36 cellular contexts compared by ENCODE assay signal in the genomic region with DNA sequence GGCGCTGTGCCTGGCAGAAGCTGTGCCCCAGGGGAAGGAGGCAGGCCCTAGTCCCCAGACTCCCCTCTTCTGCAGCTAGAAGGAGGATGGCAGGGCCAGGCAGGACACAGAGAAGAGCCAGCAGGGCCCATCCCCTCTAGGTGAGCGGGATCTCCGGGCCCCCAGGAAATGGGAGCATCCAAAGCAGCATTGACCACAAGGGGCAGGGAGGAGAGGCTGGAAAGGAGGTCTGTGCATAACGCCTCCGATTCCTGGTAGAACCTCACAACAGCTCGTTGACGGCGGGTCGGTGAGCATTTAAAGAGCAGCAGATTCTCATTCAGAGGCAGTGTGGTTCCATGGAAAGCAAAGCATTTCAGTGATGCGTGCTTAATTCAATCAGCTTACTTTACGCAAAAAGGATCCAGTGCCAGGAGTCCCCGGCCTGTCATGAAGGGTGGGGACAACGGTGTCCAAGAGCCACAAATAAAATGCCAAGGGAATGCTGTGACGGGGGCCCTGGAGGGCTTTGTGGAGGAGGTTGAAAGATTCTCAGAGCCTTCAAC. TPM values are rescaled to one million over a fixed set of nuclear protein-coding genes. Genes with fewer than 3 reads are reported as not detected.
"Had no signal": no experiment of that assay in that cellular context is flagged by ENCODE, and none has a peak within 500 bp of the region (broad histone marks: within the 10 kb centered on the region; RNA-seq: fewer than 3 reads in every experiment).

No MANE protein-coding gene starts in this region.

- DNase-seq: activated CD4-positive, alpha-beta T cell treated with anti-CD3 and anti-CD28 coated beads for 36 hours; activated CD4-positive, alpha-beta T cell treated with anti-CD3 and anti-CD28 coated beads, Interleukin-2, amount 10 ng/mL, durations not matched to agents 7 days and 5 days; activated CD4-positive, alpha-beta T cell treated with anti-CD3 and anti-CD28 coated beads, Interleukin-2, amount 50 U/mL, for 48 hours; activated CD8-positive, alpha-beta T cell treated with anti-CD3 and anti-CD28 coated beads, Interleukin-2, amount 10 ng/mL, durations not matched to agents 7 days and 5 days; activated gamma-delta T cell; activated naive CD4-positive, alpha-beta T cell treated with anti-CD3 and anti-CD28 coated beads for 36 hours; activated T-cell treated with anti-CD3 and anti-CD28 coated beads, Interleukin-2, amount 50 U/mL, for 24 hours; adrenal gland; body of pancreas; Karpas-422; KBM-7; MM.1S; MV-4-11; NCI-H1092; NCI-H1436 treated with DMSO at 0.1 percent for 48 hours; NCI-H1694 treated with DMSO at 0.1 percent for 48 hours; NCI-H2029; NCI-H2171; NCI-H510A; NCI-H526; NCI-H748 treated with DMSO at 0.1 percent for 48 hours; NK-92 treated with Interleukin-12 subunit alpha and Interleukin-12 subunit beta, amount 100 ng/mL, for 24 hours; PC-3; Peyer's patch; RPMI8226; SHP77 treated with DMSO at 0.1 percent for 48 hours; SK-N-SH had no signal

- H3K4me3 Mint-ChIP-seq: activated CD4-positive, alpha-beta T cell treated with anti-CD3 and anti-CD28 coated beads for 36 hours; activated CD4-positive, alpha-beta T cell treated with anti-CD3 and anti-CD28 coated beads, Interleukin-2, amount 10 ng/mL, durations not matched to agents 7 days and 5 days; activated CD8-positive, alpha-beta T cell treated with anti-CD3 and anti-CD28 coated beads, Interleukin-2, amount 10 ng/mL, durations not matched to agents 7 days and 5 days; activated naive CD4-positive, alpha-beta T cell treated with anti-CD3 and anti-CD28 coated beads for 36 hours; activated T-cell treated with anti-CD3 and anti-CD28 coated beads, Interleukin-2, amount 50 U/mL, for 24 hours; T-helper 1 cell treated with Interleukin-12 subunit alpha and Interleukin-12 subunit beta and Interleukin-4 antibody, amounts not matched to agents 30 μg/mL and 1 μg/mL, for 36 hours; T-helper 2 cell treated with Interferon-gamma antibody and Interleukin-4, amounts not matched to agents 5 μg/mL and 100 μg/mL, for 36 hours had no signal

- H3K36me3 ChIP-seq: adrenal gland, breast epithelium, Peyer's patch, SJSA1 had no signal

- H3K9me3 Mint-ChIP-seq: activated CD4-positive, alpha-beta T cell treated with anti-CD3 and anti-CD28 coated beads, Interleukin-2, amount 10 ng/mL, durations not matched to agents 7 days and 5 days; activated T-cell treated with anti-CD3 and anti-CD28 coated beads, Interleukin-2, amount 50 U/mL, for 24 hours; activated T-helper 2 cell treated with anti-CD3 and anti-CD28 coated beads, Interferon-gamma antibody, Interleukin-2, Interleukin-4, amounts not matched to agents 10 μg/mL and 5 μg/mL and 100 μg/mL, durations not matched to agents 14 hours and 24 hours and 36 hours; T-helper 1 cell treated with Interleukin-12 subunit alpha and Interleukin-12 subunit beta and Interleukin-4 antibody, amounts not matched to agents 30 μg/mL and 1 μg/mL, for 36 hours; T-helper 2 cell treated with Interferon-gamma antibody and Interleukin-4, amounts not matched to agents 5 μg/mL and 100 μg/mL, for 36 hours had no signal

- H3K9me3 ChIP-seq: adrenal gland, body of pancreas, breast epithelium, Peyer's patch, SJSA1, SK-N-SH had no signal

- H3K9ac ChIP-seq: SK-N-SH had no signal

- H3K27ac Mint-ChIP-seq: activated CD4-positive, alpha-beta T cell treated with anti-CD3 and anti-CD28 coated beads for 36 hours; activated CD4-positive, alpha-beta T cell treated with anti-CD3 and anti-CD28 coated beads, Interleukin-2, amount 10 ng/mL, durations not matched to agents 7 days and 5 days; activated CD8-positive, alpha-beta T cell treated with anti-CD3 and anti-CD28 coated beads, Interleukin-2, amount 10 ng/mL, durations not matched to agents 7 days and 5 days; activated naive CD4-positive, alpha-beta T cell treated with anti-CD3 and anti-CD28 coated beads for 36 hours; activated T-cell treated with anti-CD3 and anti-CD28 coated beads, Interleukin-2, amount 50 U/mL, for 24 hours; activated T-helper 2 cell treated with anti-CD3 and anti-CD28 coated beads, Interferon-gamma antibody, Interleukin-2, Interleukin-4, amounts not matched to agents 10 μg/mL and 5 μg/mL and 100 μg/mL, durations not matched to agents 14 hours and 24 hours and 36 hours; T-helper 1 cell treated with Interleukin-12 subunit alpha and Interleukin-12 subunit beta and Interleukin-4 antibody, amounts not matched to agents 30 μg/mL and 1 μg/mL, for 36 hours; T-helper 2 cell treated with Interferon-gamma antibody and Interleukin-4, amounts not matched to agents 5 μg/mL and 100 μg/mL, for 36 hours had no signal

- H3K27me3 ChIP-seq: adrenal gland, body of pancreas, breast epithelium, Peyer's patch, SJSA1 had no signal

- ATAC-seq: activated CD4-positive, alpha-beta T cell treated with anti-CD3 and anti-CD28 coated beads for 36 hours; activated CD4-positive, CD25-positive, alpha-beta regulatory T cell treated with anti-CD3 and anti-CD28 coated beads, Interleukin-2, amount 50 U/mL, for 24 hours; activated CD8-positive, alpha-beta T cell treated with anti-CD3 and anti-CD28 coated beads, Interleukin-2, amount 10 ng/mL, durations not matched to agents 7 days and 5 days; activated naive CD4-positive, alpha-beta T cell treated with anti-CD3 and anti-CD28 coated beads, Interleukin-2, amount 50 U/mL, for 72 hours; body of pancreas; PC-3 had no signal

- H3K4me3 ChIP-seq: adrenal gland, body of pancreas, breast epithelium, Peyer's patch, SJSA1 had no signal

- H3K27me3 Mint-ChIP-seq: activated CD4-positive, alpha-beta T cell treated with anti-CD3 and anti-CD28 coated beads, Interleukin-2, amount 10 ng/mL, durations not matched to agents 7 days and 5 days had no signal

- H3K36me3 Mint-ChIP-seq: activated naive CD4-positive, alpha-beta T cell treated with anti-CD3 and anti-CD28 coated beads, Interleukin-2, amount 50 U/mL, for 72 hours had no signal

- H3K4me2 ChIP-seq: SK-N-SH had no signal

- H3K27ac ChIP-seq: adrenal gland, body of pancreas, breast epithelium, Peyer's patch, SJSA1 had no signal

- H3K4me1 ChIP-seq: adrenal gland, body of pancreas, breast epithelium, SJSA1 had no signal

RNA-seq across cellular contexts. Expression of gene CLRN3, which starts 41.0 kb away (rescaled TPM):
- total RNA-seq: activated CD4-positive, alpha-beta T cell treated with anti-CD3 and anti-CD28 coated beads for 36 hours; activated CD4-positive, alpha-beta T cell treated with anti-CD3 and anti-CD28 coated beads, Interleukin-2, amount 10 ng/mL, durations not matched to agents 7 days and 5 days; activated CD8-positive, alpha-beta T cell treated with anti-CD3 and anti-CD28 coated beads, Interleukin-2, amount 10 ng/mL, durations not matched to agents 7 days and 5 days; activated naive CD4-positive, alpha-beta T cell treated with anti-CD3 and anti-CD28 coated beads for 36 hours; activated naive CD4-positive, alpha-beta T cell treated with anti-CD3 and anti-CD28 coated beads, Interleukin-2, amount 50 U/mL, for 72 hours; activated T-helper 2 cell treated with anti-CD3 and anti-CD28 coated beads, Interferon-gamma antibody, Interleukin-2, Interleukin-4, amounts not matched to agents 10 μg/mL and 5 μg/mL and 100 μg/mL, durations not matched to agents 14 hours and 24 hours and 36 hours; astrocyte; cardiac septum; PC-3; SJSA1 had no signal
